ENCODE assay signal across 12 cellular contexts in the genomic region with DNA sequence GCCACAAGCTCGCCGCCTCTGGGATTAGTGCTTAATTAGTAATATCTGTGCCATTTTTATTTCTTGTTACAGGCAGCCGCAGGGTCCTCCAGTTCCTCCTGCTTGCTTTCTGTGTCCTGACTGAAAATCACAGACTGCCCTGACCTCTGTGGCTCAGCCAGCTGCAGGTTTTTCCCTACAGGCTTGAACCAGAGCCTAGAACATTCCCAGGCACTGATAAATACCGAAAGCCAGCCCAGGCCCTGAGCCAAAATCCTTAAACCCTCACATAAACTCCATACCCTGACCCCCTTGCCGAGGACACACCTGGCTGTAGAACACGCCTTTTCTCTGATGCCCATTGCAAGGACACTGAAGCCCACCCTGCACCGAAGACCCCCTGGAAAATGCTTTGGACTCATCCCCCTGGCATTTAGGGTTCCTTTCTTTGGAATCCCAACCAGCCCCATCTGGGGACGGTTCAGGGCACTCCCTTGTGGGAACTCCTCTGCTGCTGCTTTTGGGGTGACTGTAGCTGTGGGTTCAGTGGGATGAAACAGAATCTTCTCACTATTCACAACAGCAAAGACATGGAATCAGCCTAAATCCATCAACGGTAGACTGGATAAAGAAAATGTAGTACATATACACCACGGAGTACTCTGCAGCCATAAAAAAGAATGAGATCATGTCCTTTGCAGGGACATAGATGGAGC. TPM values are rescaled to one million over a fixed set of nuclear protein-coding genes. Genes with fewer than 3 reads are reported as not detected.
DNase-seq lines count a peak whose midpoint lies in the region; ATAC-seq, FAIRE-seq and TF ChIP-seq lines count a peak whose summit lies in the region.
"Had no signal": no experiment of that assay in that cellular context is flagged by ENCODE, and none has a peak within 500 bp of the region (broad histone marks: within the 10 kb centered on the region; RNA-seq: fewer than 3 reads in every experiment).

No MANE protein-coding gene starts in this region.

- H3K79me1 ChIP-seq in neuronal stem cell (ENCODE audit: low read depth, low read length) = peaks cover 5% of the 10 kb centered on the region

- H3K27me3 ChIP-seq in vagina (no peaks in the 10 kb centered on the region), neuronal stem cell (ENCODE audit: control insufficient read depth in 3 of 3, insufficient read depth in 3 of 3, low read depth in 1 of 3, low read length in 3 of 3) (no peaks in the 10 kb centered on the region)

- peak overlapping the region; percentile 66 for H3K4me3 Mint-ChIP-seq in natural killer cell

- peak overlapping the region; percentile 72 for H3K27ac ChIP-seq in vagina
- H3K27ac ChIP-seq in neuronal stem cell (replicated peaks; ENCODE audit: low read length) = no peak overlapping the region

- no peak for DNase-seq in activated naive CD4-positive, alpha-beta T cell treated with anti-CD3 and anti-CD28 coated beads, Interleukin-2, amount 50 U/mL, for 72 hours (ENCODE audit: low spot score in 2 of 2)
- no peak for DNase-seq in activated naive CD4-positive, alpha-beta T cell treated with Interleukin-2 at 50 U/mL for 16 hours
- peak; percentile 39 for DNase-seq in fibroblast of pulmonary artery (ENCODE audit: low read depth)
- no peak for DNase-seq in natural killer cell
- DNase-seq in vagina (ENCODE audit: extremely low spot score in 2 of 2) = no peak
- no peak for DNase-seq in RCC 7860 (ENCODE audit: low spot score)
- DNase-seq in neuronal stem cell (ENCODE audit: low spot score) = no peak
- no peak for DNase-seq in pons (ENCODE audit: low spot score)
- DNase-seq: activated T-cell treated with anti-CD3 and anti-CD28 coated beads, Interleukin-2, amount 50 U/mL, for 1 hour; DND-41; NCI-H510A; RPMI8226 had no signal

- H3K4me1 Mint-ChIP-seq in natural killer cell = peaks cover 18 to 31% of the 10 kb centered on the region in 2 donors

- FAIRE-seq in RCC 7860 (lab: Jason Lieb, UNC) = no peak

- H3K27me3 Mint-ChIP-seq in natural killer cell (ENCODE audit: low read depth in 2 of 2) = no peaks in the 10 kb centered on the region

- no peak overlapping the region for H3K23ac ChIP-seq in neuronal stem cell (ENCODE audit: low read depth, low read length, poor library complexity)

- WGBS in neuronal stem cell (ENCODE audit: extremely low coverage in 2 of 2, insufficient read length in 2 of 2, insufficient replicate concordance in 1 of 2), 2 donors = no CpG with 5 or more reads among the region's 10 CpGs

- H3K9me3 ChIP-seq in vagina = no peaks in the 10 kb centered on the region
- no peaks in the 10 kb centered on the region for H3K9me3 ChIP-seq in neuronal stem cell (replicated peaks in 1 of 2; ENCODE audit: control insufficient read depth in 2 of 2, insufficient read depth in 1 of 2, low read depth in 1 of 2, low read length in 2 of 2)

- H3K9me3 Mint-ChIP-seq in activated naive CD4-positive, alpha-beta T cell treated with anti-CD3 and anti-CD28 coated beads, Interleukin-2, amount 50 U/mL, for 72 hours = no peaks in the 10 kb centered on the region
- H3K9me3 Mint-ChIP-seq in natural killer cell = no peaks in the 10 kb centered on the region

- H2BK5ac ChIP-seq in neuronal stem cell (ENCODE audit: low read length) = no peak overlapping the region

- H3K18ac ChIP-seq in neuronal stem cell (ENCODE audit: low read length) = no peak overlapping the region

- peaks cover 0 to 6% of the 10 kb centered on the region in 2 donors for H3K36me3 Mint-ChIP-seq in activated naive CD4-positive, alpha-beta T cell treated with anti-CD3 and anti-CD28 coated beads, Interleukin-2, amount 50 U/mL, for 72 hours
- H3K36me3 Mint-ChIP-seq in natural killer cell = no peaks in the 10 kb centered on the region

- no peak overlapping the region for H2BK15ac ChIP-seq in neuronal stem cell (ENCODE audit: low read length)

- H2AFZ ChIP-seq in neuronal stem cell (ENCODE audit: low read length) = no peak overlapping the region

- H3K9ac ChIP-seq in neuronal stem cell (ENCODE audit: low read depth, low read length, poor library complexity) = no peak overlapping the region

- H2BK12ac ChIP-seq in neuronal stem cell (ENCODE audit: low read length) = no peak overlapping the region

- H3K4me3 ChIP-seq in fibroblast of pulmonary artery (replicated peaks; ENCODE audit: low read depth, low read length) (no peak overlapping the region), vagina (no peak overlapping the region), neuronal stem cell (ENCODE audit: low read length in 2 of 2) (no peak overlapping the region)

- H3K4me2 ChIP-seq in neuronal stem cell (ENCODE audit: insufficient read depth, low read length, poor library complexity, severe bottlenecking) = no peak overlapping the region

- H3K4me1 ChIP-seq in vagina (peaks cover 35% of the 10 kb centered on the region), neuronal stem cell (ENCODE audit: control insufficient read depth in 2 of 2, insufficient read depth in 1 of 2, low read depth in 1 of 2, low read length in 2 of 2) (no peaks in the 10 kb centered on the region)

- H3K4ac ChIP-seq in neuronal stem cell (ENCODE audit: low read length) = no peak overlapping the region

- no peak overlapping the region for H2AK5ac ChIP-seq in neuronal stem cell (ENCODE audit: low read depth, low read length)

- intact Hi-C loops in natural killer cell (cut with micrococcal nuclease) = no loop called here
- intact Hi-C loops in vagina (cut with DNase I) = no loop called here

- H3K27ac Mint-ChIP-seq in activated naive CD4-positive, alpha-beta T cell treated with anti-CD3 and anti-CD28 coated beads, Interleukin-2, amount 50 U/mL, for 72 hours = peak overlapping the region; percentile 8 to 34
- H3K27ac Mint-ChIP-seq in natural killer cell = peak overlapping the region; percentile 89 to 96

- H2BK120ac ChIP-seq in neuronal stem cell (ENCODE audit: low read depth, low read length) = no peak overlapping the region

- no peak overlapping the region for H4K91ac ChIP-seq in neuronal stem cell (ENCODE audit: low read depth, low read length, poor library complexity)

- ATAC-seq in activated naive CD4-positive, alpha-beta T cell treated with anti-CD3 and anti-CD28 coated beads, Interleukin-2, amount 50 U/mL, for 72 hours = no peak
- no peak for ATAC-seq in natural killer cell

- TF ChIP-seq CTCF in fibroblast of pulmonary artery (IDR thresholded peaks at IDR 0.05; ENCODE audit: low read length, missing control alignments) = no peak
- TF ChIP-seq CTCF in natural killer cell (IDR thresholded peaks at IDR 0.05) = no peak
- TF ChIP-seq CTCF in vagina (IDR thresholded peaks at IDR 0.05) = no peak

- TF ChIP-seq POLR2A in vagina (IDR thresholded peaks at IDR 0.05) = no peak

- no peak overlapping the region for H4K8ac ChIP-seq in neuronal stem cell (ENCODE audit: low read depth, low read length)

- no peak overlapping the region for H3K14ac ChIP-seq in neuronal stem cell (ENCODE audit: low read length)

- H3K36me3 ChIP-seq in vagina = peaks cover 0 to 54% of the 10 kb centered on the region in 2 donors
- peaks cover 36 to 78% of the 10 kb centered on the region in 2 donors for H3K36me3 ChIP-seq in neuronal stem cell (replicated peaks in 1 of 2; ENCODE audit: control insufficient read depth in 2 of 2, insufficient read depth in 2 of 2, low read length in 2 of 2)

RNA-seq across cellular contexts. Expression of gene DPP9, which starts 15.5 kb away (rescaled TPM):
- total RNA-seq in activated naive CD4-positive, alpha-beta T cell treated with anti-CD3 and anti-CD28 coated beads, Interleukin-2, amount 50 U/mL, for 72 hours = 10 to 100 TPM; 55.2 to 59.0 TPM
- total RNA-seq in natural killer cell = 100 to 1,000 TPM; 133 to 183 (median 165) TPM
- total RNA-seq in vagina = 53.8 TPM
- 12.1 TPM for polyA plus RNA-seq in neuronal stem cell (2013, experiment 1 of 2)
- 12.4 TPM for polyA plus RNA-seq in neuronal stem cell (2013, experiment 2 of 2)

RNA-seq across cellular contexts. Expression of gene MYDGF, which starts 38.0 kb away (rescaled TPM):
- 10 to 100 TPM; 40.2 to 48.5 TPM for total RNA-seq in activated naive CD4-positive, alpha-beta T cell treated with anti-CD3 and anti-CD28 coated beads, Interleukin-2, amount 50 U/mL, for 72 hours
- total RNA-seq in natural killer cell = 10 to 100 TPM; 36.9 to 41.8 (median 37.2) TPM
- total RNA-seq in vagina = 33.4 TPM
- polyA plus RNA-seq in neuronal stem cell (2013, experiment 1 of 2) = 33.5 TPM
- polyA plus RNA-seq in neuronal stem cell (2013, experiment 2 of 2) = 33.9 TPM
